12 cellular contexts compared by ENCODE assay signal in the genomic region with DNA sequence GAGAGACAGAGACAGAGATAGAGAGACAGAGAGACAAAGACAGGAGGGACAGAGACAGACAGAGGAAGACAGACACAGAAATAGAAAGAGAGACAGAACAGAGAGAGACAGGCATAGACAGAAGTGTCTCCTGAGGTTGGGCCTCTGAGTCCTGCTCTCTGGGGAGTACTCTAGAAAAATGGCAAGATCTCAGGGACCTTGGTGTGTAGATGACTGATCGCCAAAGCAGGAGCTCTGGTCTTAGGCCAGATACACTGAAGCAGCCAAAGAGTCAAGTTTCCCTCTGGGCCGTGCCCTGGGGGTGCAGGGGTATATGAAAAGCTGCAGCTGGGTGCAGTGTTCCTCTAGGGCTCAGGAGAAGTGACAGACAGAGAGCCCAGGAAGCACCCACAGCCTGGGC.
DNase-seq lines count a peak whose midpoint lies in the region; TF ChIP-seq lines count a peak whose summit lies in the region.
"Had no signal": no experiment of that assay in that cellular context is flagged by ENCODE, and none has a peak within 500 bp of the region (broad histone marks: within the 10 kb centered on the region; RNA-seq: fewer than 3 reads in every experiment).

No MANE protein-coding gene starts in this region.

- in situ Hi-C loops in astrocyte of the spinal cord (cut with HindIII; ENCODE audit: low sequenced_read_pairs) (no loop called here), GM13976 (cut with MboI; ENCODE audit: low sequenced_read_pairs, unreplicated experiment) (no loop called here)

- H3K4me1 Mint-ChIP-seq in activated CD4-positive, alpha-beta memory T cell treated with anti-CD3 and anti-CD28 coated beads for 36 hours (ENCODE audit: low read depth), result no peaks in the 10 kb centered on the region

- no peak overlapping the region for H3K4me3 Mint-ChIP-seq in activated CD4-positive, alpha-beta memory T cell treated with anti-CD3 and anti-CD28 coated beads for 36 hours
- H3K4me3 Mint-ChIP-seq: activated T-cell treated with anti-CD3 and anti-CD28 coated beads, Interleukin-2, amount 50 U/mL, for 24 hours; CD4-positive, alpha-beta T cell; naive thymus-derived CD8-positive, alpha-beta T cell had no signal

- H3K4me3 ChIP-seq in astrocyte of the spinal cord (ENCODE audit: low read depth, low read length), result no peak overlapping the region
- no peak overlapping the region for H3K4me3 ChIP-seq in hepatocyte

- CTCF ChIA-PET in activated CD4-positive, alpha-beta memory T cell treated with anti-CD3 and anti-CD28 coated beads for 36 hours (lab: Charles Lee), result no interaction called here

- H3K4me2 ChIP-seq in hepatocyte, result peak overlapping the region; percentile 28

- H3K27ac ChIP-seq in hepatocyte, result peak overlapping the region; percentile 93

- DNase-seq in GM03348 (ENCODE audit: low spot score), result peak; percentile 37
- DNase-seq in astrocyte of the spinal cord (ENCODE audit: low read depth, low spot score), result peak; percentile 33
- no peak for DNase-seq in hepatocyte (ENCODE audit: low spot score)
- DNase-seq in superior temporal gyrus (ENCODE audit: extremely low spot score), result peak; percentile 14
- no peak for DNase-seq in SIG-M5 (lab: John Stamatoyannopoulos, UW)
- no peak for DNase-seq in GM13976 (ENCODE audit: low spot score)
- no peak for DNase-seq in activated CD4-positive, alpha-beta memory T cell treated with anti-CD3 and anti-CD28 coated beads for 36 hours
- no peak for DNase-seq in activated naive CD4-positive, alpha-beta T cell treated with anti-CD3 and anti-CD28 coated beads, Interleukin-2, amount 50 U/mL, for 16 hours
- DNase-seq: activated T-cell treated with anti-CD3 and anti-CD28 coated beads, Interleukin-2, amount 50 U/mL, for 24 hours; CD4-positive, alpha-beta T cell; naive thymus-derived CD8-positive, alpha-beta T cell; NCI-H1436 had no signal

- H3K27ac Mint-ChIP-seq in activated CD4-positive, alpha-beta memory T cell treated with anti-CD3 and anti-CD28 coated beads for 36 hours, result no peak overlapping the region
- H3K27ac Mint-ChIP-seq: activated T-cell treated with anti-CD3 and anti-CD28 coated beads, Interleukin-2, amount 50 U/mL, for 24 hours; CD4-positive, alpha-beta T cell; naive thymus-derived CD8-positive, alpha-beta T cell had no signal

- intact Hi-C loops in activated CD4-positive, alpha-beta memory T cell treated with anti-CD3 and anti-CD28 coated beads for 36 hours (cut with micrococcal nuclease), result no loop called here

- POLR2A ChIA-PET in activated CD4-positive, alpha-beta memory T cell treated with anti-CD3 and anti-CD28 coated beads for 36 hours (lab: Charles Lee), result no interaction called here

- no peaks in the 10 kb centered on the region for H3K36me3 Mint-ChIP-seq in activated CD4-positive, alpha-beta memory T cell treated with anti-CD3 and anti-CD28 coated beads for 36 hours
- H3K36me3 Mint-ChIP-seq: naive thymus-derived CD8-positive, alpha-beta T cell had no signal

- H3K27me3 Mint-ChIP-seq in activated CD4-positive, alpha-beta memory T cell treated with anti-CD3 and anti-CD28 coated beads for 36 hours, result no peaks in the 10 kb centered on the region
- H3K27me3 Mint-ChIP-seq: CD4-positive, alpha-beta T cell had no signal

- H3K9me2 ChIP-seq in hepatocyte (replicated peaks; ENCODE audit: insufficient read depth), result no peaks in the 10 kb centered on the region

- H3K9me3 ChIP-seq in hepatocyte (ENCODE audit: low read depth), result no peaks in the 10 kb centered on the region

- H3K27me3 ChIP-seq in hepatocyte, result no peaks in the 10 kb centered on the region

- no peaks in the 10 kb centered on the region for H3K9me3 Mint-ChIP-seq in activated CD4-positive, alpha-beta memory T cell treated with anti-CD3 and anti-CD28 coated beads for 36 hours
- H3K9me3 Mint-ChIP-seq: activated T-cell treated with anti-CD3 and anti-CD28 coated beads, Interleukin-2, amount 50 U/mL, for 24 hours; CD4-positive, alpha-beta T cell; naive thymus-derived CD8-positive, alpha-beta T cell had no signal

- no peaks in the 10 kb centered on the region for H3K79me2 ChIP-seq in hepatocyte

- H3K4me1 ChIP-seq in hepatocyte (ENCODE audit: insufficient read depth), result peaks cover 36% of the 10 kb centered on the region

- no peaks in the 10 kb centered on the region for H3K36me3 ChIP-seq in hepatocyte (replicated peaks; ENCODE audit: insufficient read depth, low read depth)

- TF ChIP-seq CTCF in astrocyte of the spinal cord (IDR thresholded peaks at IDR 0.05; ENCODE audit: low read depth, low read length) (no peak), hepatocyte (IDR thresholded peaks at IDR 0.05; ENCODE audit: poor library complexity) (no peak), GM13976 (IDR thresholded peaks at IDR 0.05; ENCODE audit: borderline replicate concordance, control extremely low read depth, extremely low read depth, insufficient read depth, missing control alignments) (no peak)

- H2AFZ ChIP-seq in hepatocyte, result no peak overlapping the region

- 86% methylated on average over 2 of the region's 2 CpGs for WGBS in hepatocyte (ENCODE audit: low lambda C conversion rate, missing lambda C conversion rate)

- H4K20me1 ChIP-seq in hepatocyte (ENCODE audit: insufficient read depth, poor library complexity, severe bottlenecking), result no peaks in the 10 kb centered on the region

Comparison
In these comparisons a context has a peak if more than half of its experiments do, and no peak if none do; other contexts are left out.
1. DNase-seq: peak in GM03348 (single experiment), astrocyte of the spinal cord (single experiment) and superior temporal gyrus (single experiment); none in hepatocyte (single experiment), SIG-M5 (single experiment), GM13976 (single experiment), activated CD4-positive, alpha-beta memory T cell treated with anti-CD3 and anti-CD28 coated beads for 36 hours (single experiment) and activated naive CD4-positive, alpha-beta T cell treated with anti-CD3 and anti-CD28 coated beads, Interleukin-2, amount 50 U/mL, for 16 hours (single experiment).